ENCODE assay signal across 30 cellular contexts in the genomic region with DNA sequence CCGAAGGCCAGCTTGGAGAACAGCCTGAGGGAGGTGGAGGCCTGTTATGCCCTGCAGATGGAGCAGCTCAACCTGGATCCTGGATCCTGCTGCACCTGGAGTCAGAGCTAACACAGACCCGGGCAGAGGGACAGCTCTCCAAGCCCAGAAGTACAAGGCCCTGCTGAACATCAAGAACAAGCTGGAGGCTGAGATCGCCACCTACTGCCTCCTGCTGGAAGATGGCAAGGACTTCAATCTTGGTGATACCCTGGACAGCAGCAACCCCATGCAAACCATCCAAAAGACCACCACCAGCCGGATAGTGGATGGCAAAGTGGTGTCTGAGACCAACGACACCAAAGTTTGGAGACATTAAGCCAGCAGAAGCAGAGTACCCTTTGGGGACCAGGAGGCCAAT.
A peak's percentile ranks its signal among the peaks of the same experiment; 100 is the strongest.
DNase-seq lines count a peak whose midpoint lies in the region; ATAC-seq, FAIRE-seq and TF ChIP-seq lines count a peak whose summit lies in the region.
"Had no signal": no experiment of that assay in that cellular context is flagged by ENCODE, and none has a peak within 500 bp of the region (broad histone marks: within the 10 kb centered on the region; RNA-seq: fewer than 3 reads in every experiment).

No MANE protein-coding gene starts in this region.

- no peak for FAIRE-seq in bronchial epithelial cell (lab: Jason Lieb, UNC)
- FAIRE-seq: GM19239 had no signal

- 65 to 69% methylated on average over 5 of the region's 5 CpGs for WGBS in GM23248 (ENCODE audit: low coverage in 1 of 2, low lambda C conversion rate in 2 of 2, missing lambda C conversion rate in 2 of 2), 2 experiments
- 75 to 86% methylated on average over 4 of the region's 5 CpGs for WGBS in esophagus squamous epithelium, 2 donors
- 93 to 95% methylated on average over 3 to 5 of the region's 5 CpGs for WGBS in testis, 2 donors

- no peak for ATAC-seq in GM18519 (IDR thresholded peaks at IDR 0.05; ENCODE audit: low FRiP score, unreplicated experiment)
- ATAC-seq: activated CD4-positive, alpha-beta T cell treated with anti-CD3 and anti-CD28 coated beads for 36 hours; body of pancreas; left lobe of liver; sciatic nerve; stimulated activated naive B cell treated with anti-CD40 and anti-IgM and Interleukin-4, amounts not matched to agents 10 μg/mL and 1 μg/mL and 100 μg/mL, for 72 hours had no signal

- in situ Hi-C loops in GM23248 (cut with MboI), result no loop called here

- H3K36me3 ChIP-seq in GM23248 (ENCODE audit: low read depth) (no peaks in the 10 kb centered on the region), bronchial epithelial cell (ENCODE audit: control insufficient read depth, insufficient read depth, low read length) (no peaks in the 10 kb centered on the region), esophagus squamous epithelium (no peaks in the 10 kb centered on the region), testis (ENCODE audit: low read depth, missing control alignments) (no peaks in the 10 kb centered on the region)
- H3K36me3 ChIP-seq: BLaER1 treated with 17β-estradiol and CSF1 and Interleukin-3, amounts not matched to agents 10 nM and 100 nM; neutrophil; SJSA1; suprapubic skin had no signal

- H3K27me3 ChIP-seq in GM23248 (replicated peaks; ENCODE audit: insufficient read depth) (no peaks in the 10 kb centered on the region), bronchial epithelial cell (ENCODE audit: control insufficient read depth, insufficient read depth, low read length) (no peaks in the 10 kb centered on the region), esophagus squamous epithelium (no peaks in the 10 kb centered on the region), testis (no peaks in the 10 kb centered on the region)
- H3K27me3 ChIP-seq: BLaER1 treated with 17β-estradiol and CSF1 and Interleukin-3, amounts not matched to agents 10 nM and 100 nM; body of pancreas; neutrophil; SJSA1; suprapubic skin had no signal

- no peak overlapping the region for H3K4me2 ChIP-seq in GM23248 (ENCODE audit: unreplicated experiment)
- H3K4me2 ChIP-seq: KMS-11 had no signal

- H3K4me3 ChIP-seq in GM23248, result no peak overlapping the region
- no peak overlapping the region for H3K4me3 ChIP-seq in NB4 (ENCODE audit: low read depth, low read length)
- H3K4me3 ChIP-seq in bronchial epithelial cell (ENCODE audit: low read depth, low read length), result no peak overlapping the region
- H3K4me3 ChIP-seq in esophagus squamous epithelium, result no peak overlapping the region
- no peak overlapping the region for H3K4me3 ChIP-seq in testis
- H3K4me3 ChIP-seq: BLaER1 treated with 17β-estradiol and CSF1 and Interleukin-3, amounts not matched to agents 10 nM and 100 nM; body of pancreas; SJSA1; suprapubic skin had no signal

- no peak overlapping the region for H2AFZ ChIP-seq in GM23248

- no peaks in the 10 kb centered on the region for H3K4me1 ChIP-seq in GM23248 (ENCODE audit: insufficient read depth)
- no peaks in the 10 kb centered on the region for H3K4me1 ChIP-seq in esophagus squamous epithelium
- H3K4me1 ChIP-seq in testis, result no peaks in the 10 kb centered on the region
- H3K4me1 ChIP-seq: body of pancreas, SJSA1, suprapubic skin had no signal

- intact Hi-C loops in esophagus squamous epithelium (cut with DNase I) (no loop called here), testis (cut with DNase I; ENCODE audit: low total_unique reads) (no loop called here)

- H3K9me3 ChIP-seq in GM23248 (ENCODE audit: low read depth), result no peaks in the 10 kb centered on the region
- peaks cover 0 to 4% (median 0%) of the 10 kb centered on the region in 3 donors for H3K9me3 ChIP-seq in esophagus squamous epithelium
- H3K9me3 ChIP-seq in testis, result no peaks in the 10 kb centered on the region
- H3K9me3 ChIP-seq: body of pancreas, neutrophil, SJSA1, suprapubic skin had no signal

- no peaks in the 10 kb centered on the region for H3K9me2 ChIP-seq in GM23248 (ENCODE audit: insufficient read depth)

- DNase-seq in GM23248, result peak; percentile 2
- DNase-seq in NB4 (ENCODE audit: low read depth), result peak; percentile 26
- peak; percentile 3 for DNase-seq in bronchial epithelial cell (ENCODE audit: low read depth)
- peak; percentile 7 for DNase-seq in iris pigment epithelial cell (ENCODE audit: low read depth)
- DNase-seq in esophagus squamous epithelium (lab: John Stamatoyannopoulos, UW), result no peak
- DNase-seq in activated naive CD4-positive, alpha-beta T cell treated with Interleukin-2 at 50 U/mL for 16 hours, result no peak
- no peak for DNase-seq in testis
- DNase-seq: activated CD4-positive, alpha-beta T cell treated with anti-CD3 and anti-CD28 coated beads for 36 hours; activated T-cell treated with anti-CD3 and anti-CD28 coated beads for 4 hours; body of pancreas; COR-L47; DMS79; erythroblast; foreskin melanocyte; mesenchymal stem cell; MV-4-11; NCI-H1694; NCI-H524 treated with DMSO at 0.1 percent for 48 hours; stimulated activated CD4-positive, alpha-beta T cell treated with anti-CD3 and anti-CD28 coated beads, Interleukin-4, amount 100 ng/mL, for 4 hours; stimulated activated naive B cell treated with anti-CD40 and anti-IgM and Interleukin-4, amounts not matched to agents 10 μg/mL and 1 μg/mL and 100 μg/mL, for 72 hours; T-helper 2 cell had no signal

- H3F3A ChIP-seq in GM23248 (ENCODE audit: insufficient read depth), result no peaks in the 10 kb centered on the region

- H3K9ac ChIP-seq in GM23248, result no peak overlapping the region
- H3K9ac ChIP-seq: BLaER1 treated with 17β-estradiol and CSF1 and Interleukin-3, amounts not matched to agents 10 nM and 100 nM; KMS-11 had no signal

- no peaks in the 10 kb centered on the region for H4K20me1 ChIP-seq in GM23248 (ENCODE audit: insufficient read depth)
- H4K20me1 ChIP-seq: BLaER1 treated with 17β-estradiol and CSF1 and Interleukin-3, amounts not matched to agents 10 nM and 100 nM had no signal

- H3K27ac ChIP-seq in GM23248, result no peak overlapping the region
- H3K27ac ChIP-seq in esophagus squamous epithelium, result no peak overlapping the region
- no peak overlapping the region for H3K27ac ChIP-seq in testis
- H3K27ac ChIP-seq: BLaER1 treated with 17β-estradiol and CSF1 and Interleukin-3, amounts not matched to agents 10 nM and 100 nM; body of pancreas; KMS-11; neutrophil; SJSA1; suprapubic skin had no signal

- TF ChIP-seq POLR2A in NB4 (IDR thresholded peaks at IDR 0.05; ENCODE audit: extremely low read depth, insufficient read length) (no peak), esophagus squamous epithelium (IDR thresholded peaks at IDR 0.05) (no peak), testis (IDR thresholded peaks at IDR 0.05) (no peak)

- H3K79me2 ChIP-seq in GM23248 (ENCODE audit: insufficient read depth), result no peaks in the 10 kb centered on the region

- TF ChIP-seq CTCF in NB4 (IDR thresholded peaks at IDR 0.05; ENCODE audit: low read depth, low read length) (peak; percentile 16), bronchial epithelial cell (IDR thresholded peaks at IDR 0.05; ENCODE audit: insufficient read depth, low read length, severe bottlenecking) (peak; percentile 24), esophagus squamous epithelium (IDR thresholded peaks at IDR 0.05) (peak in 2 of 6 experiments; percentile 6 to 19), testis (IDR thresholded peaks at IDR 0.05) (no peak)

Comparison
In these comparisons a context has a peak if more than half of its experiments do, and no peak if none do; other contexts are left out.
1. DNase-seq: peak in GM23248 (single experiment), NB4 (single experiment), bronchial epithelial cell (single experiment) and iris pigment epithelial cell (single experiment); none in esophagus squamous epithelium (single experiment), activated naive CD4-positive, alpha-beta T cell treated with Interleukin-2 at 50 U/mL for 16 hours (single experiment) and testis (single experiment).
2. CTCF ChIP-seq: peak in NB4 (single experiment) and bronchial epithelial cell (single experiment); none in testis (0 of 3).